1 cellular context compared by ENCODE assay signal in the genomic region with DNA sequence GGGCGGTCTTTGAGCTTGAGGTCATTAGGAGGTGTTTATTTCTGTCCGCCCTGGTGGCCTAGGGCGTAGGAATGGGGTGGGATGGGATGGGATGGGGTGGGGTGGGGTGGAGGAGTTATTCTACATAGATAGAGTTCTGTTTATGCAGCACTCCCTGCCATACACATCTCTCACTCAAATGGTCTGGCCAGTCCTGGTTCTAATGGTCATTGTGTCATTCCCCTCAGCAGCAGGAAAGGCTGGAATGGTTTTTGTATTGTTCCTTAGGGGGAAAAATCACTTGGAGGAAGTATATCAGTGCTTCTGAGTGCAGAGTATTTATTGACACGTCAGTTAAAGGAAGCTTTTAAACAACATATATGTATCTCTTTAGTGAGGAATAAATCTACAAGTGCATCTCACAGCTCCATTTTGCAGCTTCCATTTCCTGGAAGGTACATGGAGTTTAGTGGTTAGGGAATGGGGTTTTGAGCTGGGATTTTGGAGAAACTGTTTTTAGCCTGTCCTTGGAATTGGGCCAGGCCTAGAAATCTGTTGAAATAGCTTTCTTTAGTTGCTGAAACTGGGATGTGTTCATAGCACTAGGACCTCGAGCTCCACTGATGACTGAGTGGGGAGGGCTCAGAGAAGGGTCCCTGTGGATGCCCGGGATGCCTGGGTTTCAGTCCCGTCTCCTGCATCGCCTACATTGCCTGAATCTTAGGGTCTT.
TF ChIP-seq lines count a peak whose summit lies in the region.

No MANE protein-coding gene starts in this region.

TF ChIP-seq in HCT116, 20 proteins besides CTCF, POLR2A, EP300 and RAD21 (continued from another document):
- TF ChIP-seq SP1 (IDR thresholded peaks at IDR 0.05; ENCODE audit: low read depth) = no peak
- no peak for TF ChIP-seq TCF7L2 (IDR thresholded peaks at IDR 0.05; ENCODE audit: borderline replicate concordance, extremely low read depth, insufficient read depth, insufficient read length)
- TF ChIP-seq, protein P1, sequence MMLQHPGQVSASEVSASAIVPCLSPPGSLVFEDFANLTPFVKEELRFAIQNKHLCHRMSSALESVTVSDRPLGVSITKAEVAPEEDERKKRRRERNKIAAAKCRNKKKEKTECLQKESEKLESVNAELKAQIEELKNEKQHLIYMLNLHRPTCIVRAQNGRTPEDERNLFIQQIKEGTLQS (IDR thresholded peaks at IDR 0.05) = no peak
- TF ChIP-seq, protein P2, sequence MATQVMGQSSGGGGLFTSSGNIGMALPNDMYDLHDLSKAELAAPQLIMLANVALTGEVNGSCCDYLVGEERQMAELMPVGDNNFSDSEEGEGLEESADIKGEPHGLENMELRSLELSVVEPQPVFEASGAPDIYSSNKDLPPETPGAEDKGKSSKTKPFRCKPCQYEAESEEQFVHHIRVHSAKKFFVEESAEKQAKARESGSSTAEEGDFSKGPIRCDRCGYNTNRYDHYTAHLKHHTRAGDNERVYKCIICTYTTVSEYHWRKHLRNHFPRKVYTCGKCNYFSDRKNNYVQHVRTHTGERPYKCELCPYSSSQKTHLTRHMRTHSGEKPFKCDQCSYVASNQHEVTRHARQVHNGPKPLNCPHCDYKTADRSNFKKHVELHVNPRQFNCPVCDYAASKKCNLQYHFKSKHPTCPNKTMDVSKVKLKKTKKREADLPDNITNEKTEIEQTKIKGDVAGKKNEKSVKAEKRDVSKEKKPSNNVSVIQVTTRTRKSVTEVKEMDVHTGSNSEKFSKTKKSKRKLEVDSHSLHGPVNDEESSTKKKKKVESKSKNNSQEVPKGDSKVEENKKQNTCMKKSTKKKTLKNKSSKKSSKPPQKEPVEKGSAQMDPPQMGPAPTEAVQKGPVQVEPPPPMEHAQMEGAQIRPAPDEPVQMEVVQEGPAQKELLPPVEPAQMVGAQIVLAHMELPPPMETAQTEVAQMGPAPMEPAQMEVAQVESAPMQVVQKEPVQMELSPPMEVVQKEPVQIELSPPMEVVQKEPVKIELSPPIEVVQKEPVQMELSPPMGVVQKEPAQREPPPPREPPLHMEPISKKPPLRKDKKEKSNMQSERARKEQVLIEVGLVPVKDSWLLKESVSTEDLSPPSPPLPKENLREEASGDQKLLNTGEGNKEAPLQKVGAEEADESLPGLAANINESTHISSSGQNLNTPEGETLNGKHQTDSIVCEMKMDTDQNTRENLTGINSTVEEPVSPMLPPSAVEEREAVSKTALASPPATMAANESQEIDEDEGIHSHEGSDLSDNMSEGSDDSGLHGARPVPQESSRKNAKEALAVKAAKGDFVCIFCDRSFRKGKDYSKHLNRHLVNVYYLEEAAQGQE (IDR thresholded peaks at IDR 0.05; ENCODE audit: low read depth) = no peak
- TF ChIP-seq, protein P3, sequence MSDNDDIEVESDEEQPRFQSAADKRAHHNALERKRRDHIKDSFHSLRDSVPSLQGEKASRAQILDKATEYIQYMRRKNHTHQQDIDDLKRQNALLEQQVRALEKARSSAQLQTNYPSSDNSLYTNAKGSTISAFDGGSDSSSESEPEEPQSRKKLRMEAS (IDR thresholded peaks at IDR 0.05) = no peak
- TF ChIP-seq ZNF274 (IDR thresholded peaks at IDR 0.05; ENCODE audit: low read depth, low read length) = no peak
